ENCODE assay signal across 12 cellular contexts in the genomic region with DNA sequence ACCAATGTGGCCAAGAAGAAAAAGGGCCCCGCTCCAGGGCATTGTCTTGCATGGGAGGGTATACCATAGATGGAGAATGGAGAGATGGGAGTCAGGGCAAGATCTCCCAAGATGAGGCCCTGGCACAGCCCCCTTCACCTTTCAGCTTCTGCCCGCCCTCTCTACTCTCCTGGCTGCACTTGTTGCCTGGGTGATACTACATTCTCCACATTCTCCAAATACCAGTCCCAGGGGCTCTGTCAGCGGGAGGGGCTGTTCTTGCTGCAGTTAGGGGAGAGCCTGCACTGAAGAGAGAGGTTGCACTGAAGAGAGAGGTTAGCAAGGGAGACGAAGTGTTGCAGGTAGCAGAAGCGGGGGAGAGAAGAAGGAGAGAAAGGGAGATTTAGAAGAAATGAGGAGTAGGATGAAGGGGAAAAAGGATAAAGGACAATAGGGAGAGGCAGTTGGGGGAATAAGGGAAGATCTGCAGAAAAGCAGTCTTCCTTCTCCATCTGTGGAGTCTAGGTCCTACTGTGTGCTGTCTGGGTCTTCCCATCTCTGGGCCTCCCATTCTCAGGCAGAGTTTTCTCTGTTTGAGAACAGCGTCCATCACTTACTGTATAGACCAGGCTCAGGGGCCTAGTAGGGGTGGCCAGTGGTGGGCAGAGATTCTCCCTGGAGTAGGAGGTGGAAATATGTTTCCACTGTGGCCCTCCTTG. TPM values are rescaled to one million over a fixed set of nuclear protein-coding genes. Genes with fewer than 3 reads are reported as not detected.
DNase-seq lines count a peak whose midpoint lies in the region; FAIRE-seq and TF ChIP-seq lines count a peak whose summit lies in the region.
"Had no signal": no experiment of that assay in that cellular context is flagged by ENCODE, and none has a peak within 500 bp of the region (broad histone marks: within the 10 kb centered on the region; RNA-seq: fewer than 3 reads in every experiment).

No MANE protein-coding gene starts in this region.

- WGBS in sigmoid colon, 2 donors = 88 to 90% methylated on average over 6 of the region's 6 CpGs

- peak overlapping the region; percentile 20 for H3K4me3 Mint-ChIP-seq in mesothelial cell of epicardium
- H3K4me3 Mint-ChIP-seq: activated naive CD8-positive, alpha-beta T cell had no signal

- peaks cover 11% of the 10 kb centered on the region for H3K27me3 Mint-ChIP-seq in mesothelial cell of epicardium (ENCODE audit: low read depth)

- H3K27me3 ChIP-seq in dorsolateral prefrontal cortex = no peaks in the 10 kb centered on the region
- no peaks in the 10 kb centered on the region for H3K27me3 ChIP-seq in sigmoid colon
- H3K27me3 ChIP-seq: right lobe of liver had no signal

- H3K36me3 ChIP-seq in sigmoid colon = peaks cover 5 to 47% (median 26%) of the 10 kb centered on the region in 4 donors
- H3K36me3 ChIP-seq: right lobe of liver had no signal

- no peaks in the 10 kb centered on the region for H3K9me3 Mint-ChIP-seq in mesothelial cell of epicardium

- no peaks in the 10 kb centered on the region for H3K9me3 ChIP-seq in sigmoid colon
- H3K9me3 ChIP-seq: right lobe of liver had no signal

- H3K36me3 Mint-ChIP-seq in mesothelial cell of epicardium = no peaks in the 10 kb centered on the region

- peaks cover 78% of the 10 kb centered on the region for H3K4me1 Mint-ChIP-seq in mesothelial cell of epicardium

- peak; percentile 86 for FAIRE-seq in HTR-8/SVneo (lab: Jason Lieb, UNC)

- TF ChIP-seq CTCF in dorsolateral prefrontal cortex (IDR thresholded peaks at IDR 0.05 in 54 of 56, conservative IDR thresholded peaks at IDR 0.05 in 2 of 56; ENCODE audit: low read depth in 1 of 56, partially characterized antibody in 56 of 56) = no peak
- TF ChIP-seq CTCF in mesothelial cell of epicardium (IDR thresholded peaks at IDR 0.05; ENCODE audit: unreplicated experiment) = no peak
- TF ChIP-seq CTCF in sigmoid colon (IDR thresholded peaks at IDR 0.05) = no peak

- peaks cover 0 to 55% (median 47%) of the 10 kb centered on the region in 4 donors for H3K4me1 ChIP-seq in sigmoid colon

- intact Hi-C loops in dorsolateral prefrontal cortex (cut with DNase I) (no loop called here), sigmoid colon (cut with DNase I) (no loop called here)

- peak; percentile 68 for DNase-seq in A172 (ENCODE audit: low spot score)
- peak; percentile 69 for DNase-seq in HTR-8/SVneo (ENCODE audit: insufficient read length, low spot score)
- DNase-seq in dorsolateral prefrontal cortex = peak in 4 of 10 donors; percentile 11 to 16 (median 15)
- peak in 1 of 2 experiments; percentile 72 for DNase-seq in mesothelial cell of epicardium (ENCODE audit: low spot score in 2 of 2, unreplicated experiment in 2 of 2)
- DNase-seq in T-helper 9 cell = no peak
- no peak for DNase-seq in stimulated activated CD4-positive, alpha-beta T cell treated with anti-CD3 and anti-CD28 coated beads, Interleukin-4, amount 100 ng/mL, for 4 hours
- no peak for DNase-seq in activated T-cell treated with anti-CD3 and anti-CD28 coated beads for 4 hours
- DNase-seq in sigmoid colon = no peak
- DNase-seq: NCI-H2081, RPMI8226 had no signal

- H3K27ac ChIP-seq in dorsolateral prefrontal cortex (peak overlapping the region in 47 of 59 donors; percentile 12 to 98 (median 88)), sigmoid colon (peak overlapping the region in 2 of 4 donors; percentile 9 to 18)
- H3K27ac ChIP-seq: right lobe of liver had no signal

- peak overlapping the region in 1 of 59 donors; percentile 4 for H3K4me3 ChIP-seq in dorsolateral prefrontal cortex
- no peak overlapping the region for H3K4me3 ChIP-seq in sigmoid colon
- H3K4me3 ChIP-seq: right lobe of liver had no signal

- no peak for TF ChIP-seq POLR2A in sigmoid colon (IDR thresholded peaks at IDR 0.05)

- peak overlapping the region; percentile 96 for H3K27ac Mint-ChIP-seq in mesothelial cell of epicardium
- H3K27ac Mint-ChIP-seq: activated naive CD8-positive, alpha-beta T cell had no signal

- TF ChIP-seq EP300 in sigmoid colon (IDR thresholded peaks at IDR 0.05) = no peak

RNA-seq across cellular contexts. Expression of gene PHLDB1, which starts 8.0 kb away (rescaled TPM):
- 87.1 and 101 TPM in 2 replicates for total RNA-seq in A172 (2014; rRNA removed; shearing (Covaris generic))
- 100 to 1,000 TPM in 117 of 120 experiments, 10 to 100 TPM in 3; 68.2 to 983 (median 256) TPM for total RNA-seq in dorsolateral prefrontal cortex
- total RNA-seq in mesothelial cell of epicardium = 138 to 148 TPM (median 139 TPM) in 3 replicates
- total RNA-seq in sigmoid colon = 100 to 1,000 TPM in 2 of 4 donors, 10 to 100 TPM in 2; 51.8 to 126 (median 94.6) TPM
- 10 to 100 TPM; 33.6 to 44.4 (median 34.9) TPM for polyA plus RNA-seq in sigmoid colon

RNA-seq across cellular contexts. Expression of gene ARCN1, which starts 43.2 kb away (rescaled TPM):
- 92.7 and 102 TPM in 2 replicates for total RNA-seq in A172 (2014; rRNA removed; shearing (Covaris generic))
- total RNA-seq in dorsolateral prefrontal cortex (100 to 1,000 TPM in 36 of 120 experiments, 10 to 100 TPM in 84; 67.9 to 122 (median 95.9) TPM), mesothelial cell of epicardium (139 to 144 TPM (median 140 TPM) in 3 replicates), sigmoid colon (10 to 100 TPM; 74.9 to 88.3 (median 82.4) TPM)
- polyA plus RNA-seq in sigmoid colon = 100 to 1,000 TPM in 1 of 3 donors, 10 to 100 TPM in 2; 83.2 to 105 (median 88.9) TPM

RNA-seq across cellular contexts. Expression of gene IFT46, which starts 49.7 kb away (rescaled TPM):
- total RNA-seq in A172 (2014; rRNA removed; shearing (Covaris generic)) = 34.6 and 40.5 TPM in 2 replicates
- total RNA-seq in dorsolateral prefrontal cortex (10 to 100 TPM; 28.5 to 49.1 (median 37.4) TPM), mesothelial cell of epicardium (22.3 to 24.1 TPM (median 23.7 TPM) in 3 replicates), sigmoid colon (10 to 100 TPM; 23.8 to 65.8 (median 49.9) TPM)
- polyA plus RNA-seq in sigmoid colon = 10 to 100 TPM in 1 of 3 donors, 1 to 10 TPM in 2; 8.1 to 12.6 (median 9.3) TPM

Comparison
In these comparisons a context has a peak if more than half of its experiments do, and no peak if none do; other contexts are left out.
1. DNase-seq: peak in A172 (single experiment) and HTR-8/SVneo (single experiment); none in T-helper 9 cell (single experiment), stimulated activated CD4-positive, alpha-beta T cell treated with anti-CD3 and anti-CD28 coated beads, Interleukin-4, amount 100 ng/mL, for 4 hours (0 of 2), activated T-cell treated with anti-CD3 and anti-CD28 coated beads for 4 hours (single experiment) and sigmoid colon (single experiment).